Comparison of ENCODE assay signal across 15 cellular contexts in genomic region chr3:10706156-10707088, GRCh38.
DNase-seq lines count a peak whose midpoint lies in the region; ATAC-seq and TF ChIP-seq lines count a peak whose summit lies in the region.
"Had no signal": no experiment of that assay in that cellular context is flagged by ENCODE, and none has a peak within 500 bp of the region (broad histone marks: within the 10 kb centered on the region; RNA-seq: fewer than 3 reads in every experiment).

No MANE protein-coding gene starts in this region.

- H3K4me1 ChIP-seq in HUES6 (ENCODE audit: control insufficient read depth, insufficient read depth, low read length): peaks cover 8% of the 10 kb centered on the region
- H3K4me1 ChIP-seq in naive thymus-derived CD4-positive, alpha-beta T cell (ENCODE audit: control insufficient read depth in 2 of 2, insufficient read depth in 2 of 2, low read length in 2 of 2): no peaks in the 10 kb centered on the region
- H3K4me1 ChIP-seq in left lung: no peaks in the 10 kb centered on the region
- no peaks in the 10 kb centered on the region for H3K4me1 ChIP-seq in lower lobe of right lung

- POLR2A ChIA-PET in CD4-positive, alpha-beta T cell (lab: Charles Lee): no interaction called here
- POLR2A ChIA-PET in naive thymus-derived CD8-positive, alpha-beta T cell (lab: Charles Lee): no interaction called here
- POLR2A ChIA-PET in naive thymus-derived CD4-positive, alpha-beta T cell (lab: Charles Lee): no interaction called here

- H3K9me3 Mint-ChIP-seq in CD4-positive, alpha-beta T cell: no peaks in the 10 kb centered on the region
- peaks cover 0 to 5% (median 0%) of the 10 kb centered on the region in 9 donors for H3K9me3 Mint-ChIP-seq in naive thymus-derived CD8-positive, alpha-beta T cell
- H3K9me3 Mint-ChIP-seq in naive thymus-derived CD4-positive, alpha-beta T cell: peaks cover 0 to 4% (median 0%) of the 10 kb centered on the region in 11 donors
- no peaks in the 10 kb centered on the region for H3K9me3 Mint-ChIP-seq in activated CD4-positive, alpha-beta T cell treated with anti-CD3 and anti-CD28 coated beads, Interleukin-2, amount 10 ng/mL, durations not matched to agents 24 days and 14 days
- H3K9me3 Mint-ChIP-seq: activated T-helper 2 cell treated with anti-CD3 and anti-CD28 coated beads, Interferon-gamma antibody, Interleukin-2, Interleukin-4, amounts not matched to agents 10 μg/mL and 5 μg/mL and 100 μg/mL, durations not matched to agents 14 hours and 24 hours and 36 hours had no signal

- H3K36me3 Mint-ChIP-seq in CD4-positive, alpha-beta T cell (ENCODE audit: low read depth): no peaks in the 10 kb centered on the region
- no peaks in the 10 kb centered on the region for H3K36me3 Mint-ChIP-seq in naive thymus-derived CD8-positive, alpha-beta T cell
- H3K36me3 Mint-ChIP-seq in naive thymus-derived CD4-positive, alpha-beta T cell: peaks cover 0 to 3% (median 0%) of the 10 kb centered on the region in 5 donors
- H3K36me3 Mint-ChIP-seq in activated CD4-positive, alpha-beta T cell treated with anti-CD3 and anti-CD28 coated beads, Interleukin-2, amount 10 ng/mL, durations not matched to agents 24 days and 14 days (ENCODE audit: low read depth): no peaks in the 10 kb centered on the region

- intact Hi-C loops in CD4-positive, alpha-beta T cell (cut with DNase I, micrococcal nuclease): no loop called here
- intact Hi-C loops in naive thymus-derived CD4-positive, alpha-beta T cell (cut with micrococcal nuclease): no loop called here
- intact Hi-C loops in activated CD4-positive, alpha-beta T cell treated with anti-CD3 and anti-CD28 coated beads, Interleukin-2, amount 10 ng/mL, durations not matched to agents 24 days and 14 days (cut with micrococcal nuclease): no loop called here
- intact Hi-C loops in left lung (cut with DNase I): no loop called here
- intact Hi-C loops in lower lobe of right lung (cut with DNase I): no loop called here

- H3K36me3 ChIP-seq in HUES6 (ENCODE audit: control insufficient read depth, insufficient read depth, low read length): no peaks in the 10 kb centered on the region
- no peaks in the 10 kb centered on the region for H3K36me3 ChIP-seq in naive thymus-derived CD4-positive, alpha-beta T cell (ENCODE audit: control insufficient read depth in 2 of 3, insufficient read depth in 3 of 3, low read length in 3 of 3)
- no peaks in the 10 kb centered on the region for H3K36me3 ChIP-seq in left lung
- H3K36me3 ChIP-seq in lower lobe of right lung: no peaks in the 10 kb centered on the region
- H3K36me3 ChIP-seq: cardiac muscle cell, esophagus squamous epithelium had no signal

- H3K4me1 Mint-ChIP-seq in CD4-positive, alpha-beta T cell (ENCODE audit: low read depth): peaks cover 5% of the 10 kb centered on the region
- H3K4me1 Mint-ChIP-seq in naive thymus-derived CD8-positive, alpha-beta T cell: peaks cover 7 to 14% (median 10%) of the 10 kb centered on the region in 4 donors
- peaks cover 0 to 22% (median 5%) of the 10 kb centered on the region in 7 donors for H3K4me1 Mint-ChIP-seq in naive thymus-derived CD4-positive, alpha-beta T cell
- no peaks in the 10 kb centered on the region for H3K4me1 Mint-ChIP-seq in activated CD4-positive, alpha-beta T cell treated with anti-CD3 and anti-CD28 coated beads, Interleukin-2, amount 10 ng/mL, durations not matched to agents 24 days and 14 days

- H3K4me3 Mint-ChIP-seq in CD4-positive, alpha-beta T cell: peak overlapping the region; percentile 46
- peak overlapping the region in 6 of 10 donors; percentile 20 to 79 (median 58) for H3K4me3 Mint-ChIP-seq in naive thymus-derived CD8-positive, alpha-beta T cell
- H3K4me3 Mint-ChIP-seq in naive thymus-derived CD4-positive, alpha-beta T cell: peak overlapping the region in 3 of 10 donors; percentile 41 to 74 (median 60)
- H3K4me3 Mint-ChIP-seq in activated CD4-positive, alpha-beta T cell treated with anti-CD3 and anti-CD28 coated beads, Interleukin-2, amount 10 ng/mL, durations not matched to agents 24 days and 14 days: no peak overlapping the region

- CTCF ChIA-PET in CD4-positive, alpha-beta T cell (lab: Charles Lee): interaction anchor here (0.6 kb wide), 1 partner anchor 28 kb away, joined by 4 read pairs; no protein-coding TSS in a partner anchor
- CTCF ChIA-PET in naive thymus-derived CD4-positive, alpha-beta T cell (lab: Charles Lee): interaction anchor here (0.6 kb wide), 1 partner anchor 1020 kb away, joined by 4 read pairs; no protein-coding TSS in a partner anchor

- ATAC-seq in CD4-positive, alpha-beta T cell (ENCODE audit: poor library complexity): no peak
- ATAC-seq in naive thymus-derived CD8-positive, alpha-beta T cell: no peak
- ATAC-seq in naive thymus-derived CD4-positive, alpha-beta T cell: no peak
- ATAC-seq in left lung (no peak), lower lobe of right lung (no peak)
- ATAC-seq: right cardiac atrium had no signal

- DNase-seq in CD4-positive, alpha-beta T cell: no peak
- DNase-seq in cerebellar cortex (ENCODE audit: low spot score): peak; percentile 42
- DNase-seq in naive thymus-derived CD8-positive, alpha-beta T cell: no peak
- DNase-seq in naive thymus-derived CD4-positive, alpha-beta T cell: no peak
- DNase-seq in activated CD4-positive, alpha-beta T cell treated with anti-CD3 and anti-CD28 coated beads, Interleukin-2, amount 10 ng/mL, durations not matched to agents 24 days and 14 days: no peak
- DNase-seq in left lung: no peak
- DNase-seq in lower lobe of right lung: no peak
- DNase-seq: activated CD4-positive, alpha-beta T cell treated with anti-CD3 and anti-CD28 coated beads for 1 hour; esophagus squamous epithelium; MV-4-11; NCI-H510A treated with DMSO at 0.1 percent for 48 hours; right cardiac atrium had no signal

- H3K27me3 Mint-ChIP-seq in CD4-positive, alpha-beta T cell: peaks cover 86% of the 10 kb centered on the region
- peaks cover 52 to 80% (median 69%) of the 10 kb centered on the region in 5 donors for H3K27me3 Mint-ChIP-seq in naive thymus-derived CD8-positive, alpha-beta T cell
- peaks cover 67 to 84% (median 76%) of the 10 kb centered on the region in 5 donors for H3K27me3 Mint-ChIP-seq in naive thymus-derived CD4-positive, alpha-beta T cell
- H3K27me3 Mint-ChIP-seq in activated CD4-positive, alpha-beta T cell treated with anti-CD3 and anti-CD28 coated beads, Interleukin-2, amount 10 ng/mL, durations not matched to agents 24 days and 14 days: peaks cover 65% of the 10 kb centered on the region

- no peak for TF ChIP-seq CTCF in CD4-positive, alpha-beta T cell (IDR thresholded peaks at IDR 0.05)
- TF ChIP-seq CTCF in left lung (IDR thresholded peaks at IDR 0.05) (no peak), lower lobe of right lung (IDR thresholded peaks at IDR 0.05) (no peak)

- no peaks in the 10 kb centered on the region for H3K9me3 ChIP-seq in CD4-positive, alpha-beta T cell (ENCODE audit: control insufficient read depth, low read length)
- H3K9me3 ChIP-seq in HUES6 (ENCODE audit: control insufficient read depth, insufficient read depth, low read depth, low read length): no peaks in the 10 kb centered on the region
- H3K9me3 ChIP-seq in naive thymus-derived CD4-positive, alpha-beta T cell (ENCODE audit: control insufficient read depth in 2 of 3, low read length in 3 of 3): no peaks in the 10 kb centered on the region
- H3K9me3 ChIP-seq in left lung: no peaks in the 10 kb centered on the region
- H3K9me3 ChIP-seq in lower lobe of right lung: no peaks in the 10 kb centered on the region
- H3K9me3 ChIP-seq: esophagus squamous epithelium had no signal

- no peak overlapping the region for H3K27ac Mint-ChIP-seq in CD4-positive, alpha-beta T cell
- peak overlapping the region in 2 of 10 donors; percentile 18 to 29 for H3K27ac Mint-ChIP-seq in naive thymus-derived CD8-positive, alpha-beta T cell
- no peak overlapping the region for H3K27ac Mint-ChIP-seq in naive thymus-derived CD4-positive, alpha-beta T cell
- no peak overlapping the region for H3K27ac Mint-ChIP-seq in activated CD4-positive, alpha-beta T cell treated with anti-CD3 and anti-CD28 coated beads, Interleukin-2, amount 10 ng/mL, durations not matched to agents 24 days and 14 days
- H3K27ac Mint-ChIP-seq: activated T-helper 2 cell treated with anti-CD3 and anti-CD28 coated beads, Interferon-gamma antibody, Interleukin-2, Interleukin-4, amounts not matched to agents 10 μg/mL and 5 μg/mL and 100 μg/mL, durations not matched to agents 14 hours and 24 hours and 36 hours had no signal

- H3K4me3 ChIP-seq in HUES6 (ENCODE audit: low read depth, low read length) (peak overlapping the region; percentile 60), left lung (no peak overlapping the region), lower lobe of right lung (no peak overlapping the region)
- H3K4me3 ChIP-seq in naive thymus-derived CD4-positive, alpha-beta T cell (ENCODE audit: low read length): no peak overlapping the region

- H3K27me3 ChIP-seq in CD4-positive, alpha-beta T cell (ENCODE audit: control insufficient read depth, insufficient read depth, low read length): peaks cover 72% of the 10 kb centered on the region
- peaks cover 73% of the 10 kb centered on the region for H3K27me3 ChIP-seq in HUES6 (ENCODE audit: control insufficient read depth, insufficient read depth, low read length)
- peaks cover 9 to 21% of the 10 kb centered on the region in 2 donors for H3K27me3 ChIP-seq in naive thymus-derived CD4-positive, alpha-beta T cell (ENCODE audit: control insufficient read depth in 2 of 2, insufficient read depth in 2 of 2, low read length in 2 of 2)
- peaks cover 38 to 100% of the 10 kb centered on the region in 2 donors for H3K27me3 ChIP-seq in left lung
- H3K27me3 ChIP-seq in lower lobe of right lung (ENCODE audit: low read depth): peaks cover 66% of the 10 kb centered on the region

- H3K27ac ChIP-seq in CD4-positive, alpha-beta T cell (ENCODE audit: low read depth, low read length): no peak overlapping the region
- H3K27ac ChIP-seq in HUES6 (ENCODE audit: low read depth, low read length) (no peak overlapping the region), left lung (no peak overlapping the region), lower lobe of right lung (no peak overlapping the region)
- no peak overlapping the region for H3K27ac ChIP-seq in naive thymus-derived CD4-positive, alpha-beta T cell (ENCODE audit: low read depth, low read length)
- H3K27ac ChIP-seq: cardiac muscle cell, esophagus squamous epithelium had no signal

- no peak overlapping the region for H3K9ac ChIP-seq in HUES6 (ENCODE audit: low read length)
